Comparison of ENCODE assay signal across 8 cellular contexts in the genomic region with DNA sequence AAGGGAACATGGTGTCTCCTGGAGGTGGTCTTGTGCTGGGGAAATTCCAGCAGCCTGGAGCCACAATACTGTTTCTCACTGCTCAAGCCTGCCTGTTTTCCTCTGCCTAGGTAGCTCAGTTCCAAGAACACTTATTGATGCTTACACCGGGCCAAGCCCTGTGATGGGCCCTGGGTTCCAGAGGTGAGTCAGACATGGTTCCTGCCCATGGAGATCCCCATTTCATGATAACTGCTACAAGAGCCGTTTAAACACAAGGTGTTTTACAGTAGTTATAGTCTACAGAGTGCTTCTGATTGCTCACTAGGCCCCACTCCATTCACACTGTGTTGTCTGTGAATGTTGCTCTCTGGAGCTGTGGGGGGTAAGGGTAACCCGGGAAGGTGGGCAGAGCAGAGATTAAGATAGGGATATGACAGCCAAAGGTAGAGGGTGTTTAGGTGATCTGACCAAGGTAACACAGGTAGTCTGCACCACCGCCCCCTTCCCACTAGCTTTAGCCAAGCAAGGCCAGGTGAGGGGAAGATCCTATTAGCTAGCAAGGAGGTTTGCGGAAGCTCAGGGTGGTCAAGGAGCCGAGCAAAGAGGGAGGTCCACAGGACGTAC. TPM values are rescaled to one million over a fixed set of nuclear protein-coding genes. Genes with fewer than 3 reads are reported as not detected.
DNase-seq lines count a peak whose midpoint lies in the region; ATAC-seq and TF ChIP-seq lines count a peak whose summit lies in the region.

No MANE protein-coding gene starts in this region.

- no peak for DNase-seq in BJ (ENCODE audit: low read depth)
- no peak for DNase-seq in NT2/D1 (ENCODE audit: low read depth, low spot score)
- DNase-seq in effector memory CD4-positive, alpha-beta T cell = no peak
- no peak for DNase-seq in caudate nucleus (lab: John Stamatoyannopoulos, UW)
- DNase-seq in NOMO-1 treated with dmso at 0.1 percent for 144 hours (lab: John Stamatoyannopoulos, UW; ENCODE audit: unreplicated experiment) = no peak
- DNase-seq in effector CD8-positive, alpha-beta T cell (lab: John Stamatoyannopoulos, UW) = no peak

- TF ChIP-seq CTCF in BJ (IDR thresholded peaks at IDR 0.05; ENCODE audit: insufficient read depth, low read depth, low read length) (no peak), nephron (IDR thresholded peaks at IDR 0.05; ENCODE audit: unreplicated experiment in 3 of 3) (no peak)

- H3K4me3 Mint-ChIP-seq in nephron = peak overlapping the region; percentile 78 to 85 (median 84)

- ATAC-seq in HG03095 (IDR thresholded peaks at IDR 0.05; ENCODE audit: unreplicated experiment) = no peak

- no peak overlapping the region for H3K27ac ChIP-seq in effector memory CD4-positive, alpha-beta T cell (ENCODE audit: insufficient read depth, low read length, poor library complexity, severe bottlenecking)
- H3K27ac ChIP-seq in caudate nucleus (ENCODE audit: low read depth, low read length) = no peak overlapping the region

- H3K4me3 ChIP-seq in BJ (ENCODE audit: low read depth, low read length) (peak overlapping the region; percentile 73), NT2/D1 (ENCODE audit: insufficient read length, low read depth) (peak overlapping the region; percentile 54)
- peak overlapping the region; percentile 43 for H3K4me3 ChIP-seq in effector memory CD4-positive, alpha-beta T cell (ENCODE audit: insufficient read depth, low read depth, low read length, poor library complexity, severe bottlenecking)

- H3K27ac Mint-ChIP-seq in nephron = no peak overlapping the region

- no peaks in the 10 kb centered on the region for H3K27me3 ChIP-seq in BJ (ENCODE audit: control insufficient read depth, insufficient read depth, low read length)
- peaks cover 46% of the 10 kb centered on the region for H3K27me3 ChIP-seq in NT2/D1 (ENCODE audit: insufficient read depth, insufficient read length)
- no peaks in the 10 kb centered on the region for H3K27me3 ChIP-seq in effector memory CD4-positive, alpha-beta T cell (replicated peaks; ENCODE audit: control insufficient read depth, insufficient read depth, low read length, poor library complexity, severe bottlenecking)

- H3K4me1 Mint-ChIP-seq in nephron = peaks cover 5% of the 10 kb centered on the region

- no peaks in the 10 kb centered on the region for H3K9me3 Mint-ChIP-seq in nephron

- H3K36me3 Mint-ChIP-seq in nephron (ENCODE audit: low read depth) = no peaks in the 10 kb centered on the region

- no peaks in the 10 kb centered on the region for H3K4me1 ChIP-seq in NT2/D1 (ENCODE audit: insufficient read depth, insufficient read length)
- peaks cover 13% of the 10 kb centered on the region for H3K4me1 ChIP-seq in effector memory CD4-positive, alpha-beta T cell (ENCODE audit: control insufficient read depth, insufficient read depth, low read length, poor library complexity, severe bottlenecking)

- POLR2A ChIA-PET in BJ (lab: Charles Lee) = interaction anchor here (1.0 kb wide), 1 partner anchor 9 kb away, joined by 3 read pairs; no protein-coding TSS in a partner anchor

- H3K9me3 ChIP-seq in NT2/D1 (ENCODE audit: insufficient read depth, low read length) = no peaks in the 10 kb centered on the region
- no peaks in the 10 kb centered on the region for H3K9me3 ChIP-seq in effector memory CD4-positive, alpha-beta T cell (ENCODE audit: control insufficient read depth, low read length)

- CTCF ChIA-PET in BJ (lab: Yijun Ruan, JAX) = interaction anchor here (0.9 kb wide), 3 partner anchors 48 to 127 kb away, joined by 3 read pairs; no protein-coding TSS in a partner anchor

- H3K36me3 ChIP-seq in BJ (ENCODE audit: control insufficient read depth, insufficient read depth, low read length) (no peaks in the 10 kb centered on the region), NT2/D1 (ENCODE audit: insufficient read depth, insufficient read length, low read length) (peaks cover 7% of the 10 kb centered on the region)
- no peaks in the 10 kb centered on the region for H3K36me3 ChIP-seq in effector memory CD4-positive, alpha-beta T cell (ENCODE audit: control insufficient read depth, insufficient read depth, low read length)

- peak overlapping the region; percentile 64 for H3K9ac ChIP-seq in NT2/D1 (ENCODE audit: insufficient read length, low read depth)

- peaks cover 76% of the 10 kb centered on the region for H3K27me3 Mint-ChIP-seq in nephron (ENCODE audit: low read depth)

RNA-seq across cellular contexts. Expression of gene MICAL2, which starts 0.7 kb away (rescaled TPM):
- polyA plus RNA-seq in BJ (2011; rRNA removed) = 114 and 135 TPM in 2 replicates
- polyA minus RNA-seq in BJ (2011; rRNA and poly(A)+ RNA removed) = 200 and 221 TPM in 2 replicates
